In the genomic region with DNA sequence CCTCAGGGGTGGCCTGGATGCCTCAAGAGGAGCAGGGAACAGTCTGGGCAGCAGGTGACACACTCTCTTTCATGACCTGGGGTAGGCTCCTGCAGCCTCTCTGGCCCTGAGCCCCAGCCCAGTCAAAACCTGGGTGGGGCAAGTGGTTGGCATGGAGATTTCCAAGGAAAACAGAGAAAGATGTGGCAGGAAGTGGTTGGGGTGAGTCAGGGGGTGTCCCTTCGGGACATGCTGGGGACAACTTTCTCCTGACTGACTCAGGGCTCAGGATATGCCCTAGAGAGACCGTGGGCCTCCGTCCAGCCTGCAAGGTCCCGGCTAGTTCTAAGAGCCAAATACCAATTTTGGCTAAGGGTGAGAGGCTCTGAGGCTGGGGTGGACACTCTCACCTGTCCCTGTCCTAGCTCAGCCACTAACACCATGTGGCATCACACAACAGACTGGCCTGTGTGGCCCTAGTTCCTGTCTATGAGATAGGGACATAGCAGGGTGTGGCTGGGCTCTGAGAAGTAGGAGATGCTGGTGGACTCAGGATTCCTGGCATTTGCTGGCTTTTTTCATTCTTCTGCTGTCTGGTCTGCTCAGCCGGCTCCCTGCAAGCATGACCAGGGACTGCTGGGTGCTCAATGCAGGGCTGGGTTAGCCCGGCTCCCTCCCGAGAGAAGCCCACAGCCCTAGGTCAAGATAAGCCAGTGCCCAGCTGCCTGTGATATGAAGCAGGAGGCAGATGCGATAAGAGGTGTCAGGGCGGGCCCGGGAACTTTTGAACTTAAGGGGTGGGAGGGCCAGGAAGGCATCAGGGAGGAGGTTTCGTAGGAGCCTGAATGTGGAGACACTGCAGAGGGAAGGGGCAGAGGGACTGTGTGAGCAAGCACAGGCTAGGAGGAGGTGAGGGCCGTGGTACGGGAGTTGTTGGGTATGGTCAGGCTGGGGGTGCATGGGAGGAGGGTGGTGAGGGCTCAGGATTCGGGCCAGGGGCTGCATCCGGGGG, we compare ENCODE assay signal across 8 cellular contexts. TPM values are rescaled to one million over a fixed set of nuclear protein-coding genes. Genes with fewer than 3 reads are reported as not detected.
DNase-seq lines count a peak whose midpoint lies in the region; ATAC-seq and TF ChIP-seq lines count a peak whose summit lies in the region.

No MANE protein-coding gene starts in this region.

- CTCF ChIA-PET in activated CD4-positive, alpha-beta T cell treated with anti-CD3 and anti-CD28 coated beads for 36 hours (lab: Charles Lee), result no interaction called here

- no peaks in the 10 kb centered on the region for H3K4me1 Mint-ChIP-seq in activated CD4-positive, alpha-beta T cell treated with anti-CD3 and anti-CD28 coated beads for 36 hours
- no peaks in the 10 kb centered on the region for H3K4me1 Mint-ChIP-seq in activated T-helper 17 cell treated with anti-CD3 and anti-CD28 coated beads, Interleukin-2, amount 50 U/mL, for 72 hours

- no peaks in the 10 kb centered on the region for H3K9me3 ChIP-seq in left ventricle myocardium inferior (replicated peaks)
- no peaks in the 10 kb centered on the region for H3K9me3 ChIP-seq in subcutaneous abdominal adipose tissue (ENCODE audit: control insufficient read depth in 5 of 5, low read length in 5 of 5)

- DNase-seq in activated CD4-positive, alpha-beta T cell treated with anti-CD3 and anti-CD28 coated beads for 36 hours, result peak; percentile 30
- DNase-seq in activated CD4-positive, alpha-beta T cell treated with anti-CD3 and anti-CD28 coated beads for 1 hour, result no peak
- DNase-seq in left ventricle myocardium inferior, result no peak
- no peak for DNase-seq in NCI-H345 (lab: John Stamatoyannopoulos, UW)
- no peak for DNase-seq in NAMALWA (ENCODE audit: low spot score)

- TF ChIP-seq CTCF in left ventricle myocardium inferior (IDR thresholded peaks at IDR 0.05; ENCODE audit: borderline replicate concordance), result no peak

- no peaks in the 10 kb centered on the region for H3K27me3 ChIP-seq in left ventricle myocardium inferior (ENCODE audit: low read depth)
- H3K27me3 ChIP-seq in subcutaneous abdominal adipose tissue (ENCODE audit: control insufficient read depth in 5 of 5, insufficient read depth in 4 of 5, low read length in 5 of 5), result no peaks in the 10 kb centered on the region

- H3K27ac Mint-ChIP-seq in activated CD4-positive, alpha-beta T cell treated with anti-CD3 and anti-CD28 coated beads for 36 hours, result no peak overlapping the region
- peak overlapping the region; percentile 32 for H3K27ac Mint-ChIP-seq in activated T-helper 17 cell treated with anti-CD3 and anti-CD28 coated beads, Interleukin-2, amount 50 U/mL, for 72 hours

- H3K27ac ChIP-seq in left ventricle myocardium inferior (replicated peaks) (peak overlapping the region; percentile 92), subcutaneous abdominal adipose tissue (ENCODE audit: low read depth, low read length) (peak overlapping the region; percentile 74)

- H3K4me1 ChIP-seq in left ventricle myocardium inferior (peaks cover 100% of the 10 kb centered on the region), subcutaneous abdominal adipose tissue (ENCODE audit: control insufficient read depth in 5 of 5, insufficient read depth in 5 of 5, low read length in 5 of 5) (peaks cover 10 to 96% (median 59%) of the 10 kb centered on the region in 5 donors)

- intact Hi-C loops in activated CD4-positive, alpha-beta T cell treated with anti-CD3 and anti-CD28 coated beads for 36 hours (cut with DNase I, micrococcal nuclease), result no loop called here
- intact Hi-C loops in left ventricle myocardium inferior (cut with micrococcal nuclease), result no loop called here

- peak; percentile 63 for ATAC-seq in activated CD4-positive, alpha-beta T cell treated with anti-CD3 and anti-CD28 coated beads for 36 hours
- peak; percentile 66 for ATAC-seq in activated T-helper 17 cell treated with anti-CD3 and anti-CD28 coated beads, Interleukin-2, amount 50 U/mL, for 72 hours (replicated peaks)
- ATAC-seq in GM19351 (IDR thresholded peaks at IDR 0.05; ENCODE audit: unreplicated experiment), result no peak

- no peaks in the 10 kb centered on the region for H3K27me3 Mint-ChIP-seq in activated CD4-positive, alpha-beta T cell treated with anti-CD3 and anti-CD28 coated beads for 36 hours
- H3K27me3 Mint-ChIP-seq in activated T-helper 17 cell treated with anti-CD3 and anti-CD28 coated beads, Interleukin-2, amount 50 U/mL, for 72 hours, result no peaks in the 10 kb centered on the region

- no peak overlapping the region for H3K4me3 Mint-ChIP-seq in activated CD4-positive, alpha-beta T cell treated with anti-CD3 and anti-CD28 coated beads for 36 hours
- H3K4me3 Mint-ChIP-seq in activated T-helper 17 cell treated with anti-CD3 and anti-CD28 coated beads, Interleukin-2, amount 50 U/mL, for 72 hours, result no peak overlapping the region

- no peaks in the 10 kb centered on the region for H3K36me3 Mint-ChIP-seq in activated CD4-positive, alpha-beta T cell treated with anti-CD3 and anti-CD28 coated beads for 36 hours (ENCODE audit: low read depth)
- H3K36me3 Mint-ChIP-seq in activated T-helper 17 cell treated with anti-CD3 and anti-CD28 coated beads, Interleukin-2, amount 50 U/mL, for 72 hours (ENCODE audit: low read depth), result no peaks in the 10 kb centered on the region

- H3K4me3 ChIP-seq in left ventricle myocardium inferior (peak overlapping the region; percentile 70), subcutaneous abdominal adipose tissue (ENCODE audit: low read depth in 1 of 5, low read length in 5 of 5) (peak overlapping the region; percentile 9 to 77 (median 66))

- no peaks in the 10 kb centered on the region for H3K9me3 Mint-ChIP-seq in activated CD4-positive, alpha-beta T cell treated with anti-CD3 and anti-CD28 coated beads for 36 hours (ENCODE audit: low read depth)
- H3K9me3 Mint-ChIP-seq in activated T-helper 17 cell treated with anti-CD3 and anti-CD28 coated beads, Interleukin-2, amount 50 U/mL, for 72 hours, result no peaks in the 10 kb centered on the region

- peak overlapping the region in 2 of 5 donors; percentile 26 to 85 for H3K9ac ChIP-seq in subcutaneous abdominal adipose tissue (ENCODE audit: low read length in 5 of 5)

- POLR2A ChIA-PET in activated CD4-positive, alpha-beta T cell treated with anti-CD3 and anti-CD28 coated beads for 36 hours (lab: Charles Lee), result no interaction called here

- H3K36me3 ChIP-seq in left ventricle myocardium inferior (no peaks in the 10 kb centered on the region), subcutaneous abdominal adipose tissue (ENCODE audit: control insufficient read depth in 5 of 5, insufficient read depth in 5 of 5, low read length in 5 of 5) (peaks cover 0 to 3% (median 0%) of the 10 kb centered on the region in 5 donors)

RNA-seq across cellular contexts. Expression of gene AQP1, which starts 3.3 kb away (rescaled TPM):
- total RNA-seq in activated CD4-positive, alpha-beta T cell treated with anti-CD3 and anti-CD28 coated beads for 36 hours, result under 1 TPM; 0.16 to 0.25 TPM
- total RNA-seq in activated T-helper 17 cell treated with anti-CD3 and anti-CD28 coated beads, Interleukin-2, amount 50 U/mL, for 72 hours, result under 1 TPM in 1 of 2 donors, not detected in 1; 0.08 TPM
- 253 TPM for total RNA-seq in left ventricle myocardium inferior

RNA-seq across cellular contexts. Expression of gene GHRHR, which starts 48.8 kb away (rescaled TPM):
- not detected for total RNA-seq in activated CD4-positive, alpha-beta T cell treated with anti-CD3 and anti-CD28 coated beads for 36 hours
- total RNA-seq in activated T-helper 17 cell treated with anti-CD3 and anti-CD28 coated beads, Interleukin-2, amount 50 U/mL, for 72 hours, result not detected
- not detected for total RNA-seq in left ventricle myocardium inferior

Comparison
In these comparisons a context has a peak if more than half of its experiments do, and no peak if none do; other contexts are left out.
1. RNA of gene AQP1, which starts 3.3 kb away (total RNA-seq): 253 TPM in left ventricle myocardium inferior (single experiment); 0.16 to 0.25 TPM in activated CD4-positive, alpha-beta T cell treated with anti-CD3 and anti-CD28 coated beads for 36 hours and 0.08 TPM in activated T-helper 17 cell treated with anti-CD3 and anti-CD28 coated beads, Interleukin-2, amount 50 U/mL, for 72 hours; every median in the first group is over 100 times any median in the second.